ENCODE assay signal across 25 cellular contexts in the genomic region with DNA sequence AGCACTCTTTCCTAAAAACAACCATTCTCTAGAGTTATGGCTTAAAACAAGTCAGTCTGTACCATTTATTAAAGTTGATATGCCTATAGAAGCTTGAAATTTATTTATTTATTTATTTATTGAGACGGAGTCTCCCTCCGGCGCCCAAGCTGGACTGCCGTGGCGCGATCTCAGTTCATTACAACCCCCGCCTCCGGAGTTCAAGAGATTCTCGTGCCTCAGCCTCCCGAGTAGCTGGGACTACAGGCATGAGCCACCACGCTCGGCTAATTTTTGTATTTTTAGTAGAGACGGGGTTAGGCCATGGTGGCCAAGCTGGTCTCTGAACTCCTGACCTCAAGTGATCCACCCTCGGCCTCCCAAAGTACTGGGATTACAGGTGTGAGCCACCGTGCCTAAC. TPM values are rescaled to one million over a fixed set of nuclear protein-coding genes. Genes with fewer than 3 reads are reported as not detected.
A peak's percentile ranks its signal among the peaks of the same experiment; 100 is the strongest.
DNase-seq lines count a peak whose midpoint lies in the region; ATAC-seq and TF ChIP-seq lines count a peak whose summit lies in the region.
"Had no signal": no experiment of that assay in that cellular context is flagged by ENCODE, and none has a peak within 500 bp of the region (broad histone marks: within the 10 kb centered on the region; RNA-seq: fewer than 3 reads in every experiment).

No MANE protein-coding gene starts in this region.

- H3K27ac ChIP-seq in adrenal gland: no peak overlapping the region
- H3K27ac ChIP-seq: gastroesophageal sphincter, prostate gland, sigmoid colon, transverse colon had no signal

- DNase-seq in activated naive CD4-positive, alpha-beta T cell treated with anti-CD3 and anti-CD28 coated beads, Interleukin-2, amount 50 U/mL, for 72 hours (ENCODE audit: low spot score in 2 of 2): no peak
- DNase-seq in endothelial cell (ENCODE audit: low spot score) (no peak), progenitor cell of endocrine pancreas (ENCODE audit: low spot score, unreplicated experiment) (no peak), GOT3 (lab: John Stamatoyannopoulos, UW) (no peak), KBM-7 (no peak), adrenal gland (no peak)
- DNase-seq: activated CD8-positive, alpha-beta memory T cell treated with anti-CD3 and anti-CD28 coated beads, Interleukin-2, amount 10 ng/mL, durations not matched to agents 7 days and 5 days; activated gamma-delta T cell; aorta; caudate nucleus; DMS 273 treated with DMSO at 0.1 percent for 48 hours; islet precursor cell; left ventricle myocardium superior; NCI-H1105; PC-3; SHP77; sigmoid colon; stimulated activated CD4-positive, alpha-beta T cell treated with anti-CD3 and anti-CD28 coated beads, Interleukin-15, amount 100 ng/mL, for 24 hours; transverse colon had no signal

- intact Hi-C loops in adrenal gland (cut with DNase I): no loop called here

- no peaks in the 10 kb centered on the region for H3K27me3 ChIP-seq in adrenal gland
- H3K27me3 ChIP-seq: sigmoid colon had no signal

- H3K9me3 Mint-ChIP-seq in activated naive CD4-positive, alpha-beta T cell treated with anti-CD3 and anti-CD28 coated beads, Interleukin-2, amount 50 U/mL, for 24 hours: peaks cover 5% of the 10 kb centered on the region
- peaks cover 0 to 4% of the 10 kb centered on the region in 2 donors for H3K9me3 Mint-ChIP-seq in activated naive CD4-positive, alpha-beta T cell treated with anti-CD3 and anti-CD28 coated beads, Interleukin-2, amount 50 U/mL, for 72 hours
- H3K9me3 Mint-ChIP-seq in IgD-negative memory B cell (peaks cover 4 to 11% (median 6%) of the 10 kb centered on the region in 3 donors), endothelial cell (ENCODE audit: unreplicated experiment) (no peaks in the 10 kb centered on the region), progenitor cell of endocrine pancreas (ENCODE audit: low read depth) (no peaks in the 10 kb centered on the region)
- H3K9me3 Mint-ChIP-seq: dendritic cell treated with granulocyte-macrophage colony-stimulating factor and Interleukin-4, amounts not matched to agents 40 ng/mL and 50 ng/mL, for 4 days had no signal

- H3K27me3 Mint-ChIP-seq in activated naive CD4-positive, alpha-beta T cell treated with anti-CD3 and anti-CD28 coated beads, Interleukin-2, amount 50 U/mL, for 24 hours: peaks cover 7% of the 10 kb centered on the region
- H3K27me3 Mint-ChIP-seq in IgD-negative memory B cell: peaks cover 8% of the 10 kb centered on the region
- H3K27me3 Mint-ChIP-seq in endothelial cell (ENCODE audit: unreplicated experiment): no peaks in the 10 kb centered on the region
- peaks cover 35% of the 10 kb centered on the region for H3K27me3 Mint-ChIP-seq in progenitor cell of endocrine pancreas

- no peaks in the 10 kb centered on the region for H3K9me3 ChIP-seq in adrenal gland (replicated peaks in 1 of 3)
- H3K9me3 ChIP-seq: gastroesophageal sphincter, HAP-1, prostate gland, sigmoid colon, transverse colon had no signal

- peaks cover 15% of the 10 kb centered on the region for H3K36me3 Mint-ChIP-seq in activated naive CD4-positive, alpha-beta T cell treated with anti-CD3 and anti-CD28 coated beads, Interleukin-2, amount 50 U/mL, for 24 hours
- peaks cover 27 to 28% of the 10 kb centered on the region in 2 donors for H3K36me3 Mint-ChIP-seq in activated naive CD4-positive, alpha-beta T cell treated with anti-CD3 and anti-CD28 coated beads, Interleukin-2, amount 50 U/mL, for 72 hours
- H3K36me3 Mint-ChIP-seq in IgD-negative memory B cell (peaks cover 17% of the 10 kb centered on the region), endothelial cell (ENCODE audit: low read depth, unreplicated experiment) (peaks cover 3% of the 10 kb centered on the region), progenitor cell of endocrine pancreas (ENCODE audit: insufficient read depth) (peaks cover 3% of the 10 kb centered on the region)

- TF ChIP-seq CTCF in endothelial cell (IDR thresholded peaks at IDR 0.05; ENCODE audit: unreplicated experiment): no peak
- no peak for TF ChIP-seq CTCF in progenitor cell of endocrine pancreas (IDR thresholded peaks at IDR 0.05; ENCODE audit: unreplicated experiment)
- TF ChIP-seq CTCF in adrenal gland (IDR thresholded peaks at IDR 0.05): no peak

- peak overlapping the region; percentile 97 for H3K4me3 Mint-ChIP-seq in activated naive CD4-positive, alpha-beta T cell treated with anti-CD3 and anti-CD28 coated beads, Interleukin-2, amount 50 U/mL, for 24 hours
- H3K4me3 Mint-ChIP-seq in IgD-negative memory B cell (peak overlapping the region in 3 of 4 donors; percentile 25 to 99 (median 87)), endothelial cell (ENCODE audit: unreplicated experiment) (peak overlapping the region; percentile 97), progenitor cell of endocrine pancreas (ENCODE audit: low read depth) (peak overlapping the region; percentile 88)
- H3K4me3 Mint-ChIP-seq: dendritic cell treated with granulocyte-macrophage colony-stimulating factor and Interleukin-4, amounts not matched to agents 40 ng/mL and 50 ng/mL, for 4 days had no signal

- ATAC-seq in activated naive CD4-positive, alpha-beta T cell treated with anti-CD3 and anti-CD28 coated beads, Interleukin-2, amount 50 U/mL, for 72 hours: no peak
- ATAC-seq: activated CD8-positive, alpha-beta memory T cell treated with anti-CD3 and anti-CD28 coated beads, Interleukin-2, amount 10 ng/mL, durations not matched to agents 7 days and 5 days; gastroesophageal sphincter; left ventricle myocardium superior; PC-3 had no signal

- no peak for TF ChIP-seq POLR2A in adrenal gland (IDR thresholded peaks at IDR 0.05)

- H3K4me3 ChIP-seq in adrenal gland: no peak overlapping the region
- H3K4me3 ChIP-seq: gastroesophageal sphincter, HAP-1, prostate gland, transverse colon had no signal

- WGBS in adrenal gland, 4 donors: 97% methylated on average over 15 of the region's 15 CpGs

- peak overlapping the region; percentile 56 for H3K27ac Mint-ChIP-seq in activated naive CD4-positive, alpha-beta T cell treated with anti-CD3 and anti-CD28 coated beads, Interleukin-2, amount 50 U/mL, for 24 hours
- H3K27ac Mint-ChIP-seq in activated naive CD4-positive, alpha-beta T cell treated with anti-CD3 and anti-CD28 coated beads, Interleukin-2, amount 50 U/mL, for 72 hours: peak overlapping the region in 1 of 2 donors; percentile 97
- H3K27ac Mint-ChIP-seq in IgD-negative memory B cell (no peak overlapping the region), endothelial cell (ENCODE audit: unreplicated experiment) (no peak overlapping the region), progenitor cell of endocrine pancreas (no peak overlapping the region)
- H3K27ac Mint-ChIP-seq: dendritic cell treated with granulocyte-macrophage colony-stimulating factor and Interleukin-4, amounts not matched to agents 40 ng/mL and 50 ng/mL, for 4 days had no signal

- H3K4me1 ChIP-seq in adrenal gland (replicated peaks in 1 of 2): peaks cover 8 to 26% of the 10 kb centered on the region in 2 donors
- H3K4me1 ChIP-seq: prostate gland had no signal

- peaks cover 0 to 17% of the 10 kb centered on the region in 2 donors for H3K36me3 ChIP-seq in adrenal gland (replicated peaks in 1 of 2)
- H3K36me3 ChIP-seq: prostate gland had no signal

- in situ Hi-C loops in KBM-7 (cut with MboI; ENCODE audit: low pct_unique_long_range_greater_than_20kb, low sequenced_read_pairs): no loop called here

- peaks cover 35% of the 10 kb centered on the region for H3K4me1 Mint-ChIP-seq in activated naive CD4-positive, alpha-beta T cell treated with anti-CD3 and anti-CD28 coated beads, Interleukin-2, amount 50 U/mL, for 24 hours
- H3K4me1 Mint-ChIP-seq in IgD-negative memory B cell: peaks cover 4 to 19% (median 18%) of the 10 kb centered on the region in 3 donors
- H3K4me1 Mint-ChIP-seq in endothelial cell (ENCODE audit: unreplicated experiment): peaks cover 14% of the 10 kb centered on the region
- H3K4me1 Mint-ChIP-seq in progenitor cell of endocrine pancreas (ENCODE audit: low read depth): peaks cover 9% of the 10 kb centered on the region

RNA-seq across cellular contexts. Expression of gene TTC14, which starts 1.5 kb away (rescaled TPM):
- 10 to 100 TPM; 49.2 to 65.3 TPM for total RNA-seq in activated naive CD4-positive, alpha-beta T cell treated with anti-CD3 and anti-CD28 coated beads, Interleukin-2, amount 50 U/mL, for 72 hours
- polyA plus RNA-seq in IgD-negative memory B cell (14.7 TPM), adrenal gland (10 to 100 TPM; 15.3 to 41.7 (median 25.0) TPM)
- total RNA-seq in endothelial cell (ENCODE audit: unreplicated experiment) (40.4 TPM), progenitor cell of endocrine pancreas (63.6 and 69.6 TPM in 2 replicates), adrenal gland (10 to 100 TPM; 18.9 to 44.1 (median 29.9) TPM)
